ENCODE assay signal across 6 cellular contexts in the genomic region with DNA sequence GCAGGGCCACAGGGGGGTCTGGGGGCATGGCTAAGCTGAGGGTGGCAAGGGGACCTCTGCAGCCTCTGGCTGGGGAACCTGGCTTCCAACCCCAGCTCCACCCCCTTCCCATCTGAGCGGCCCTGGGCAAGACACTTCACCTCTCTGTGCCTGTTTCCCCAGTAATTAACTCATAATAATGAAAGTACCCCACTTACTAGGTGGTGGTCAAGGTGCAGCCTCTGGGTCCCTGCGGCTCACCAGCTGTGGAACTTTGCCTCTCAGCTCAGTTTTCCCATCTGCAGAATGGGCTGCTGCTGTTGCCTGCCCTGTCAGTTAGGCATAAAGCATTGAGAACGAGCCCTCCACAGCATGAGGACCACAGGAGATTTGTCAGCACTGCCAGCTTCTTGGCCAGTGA. TPM values are rescaled to one million over a fixed set of nuclear protein-coding genes. Genes with fewer than 3 reads are reported as not detected.
"Had no signal": no experiment of that assay in that cellular context is flagged by ENCODE, and none has a peak within 500 bp of the region (broad histone marks: within the 10 kb centered on the region; RNA-seq: fewer than 3 reads in every experiment).

No MANE protein-coding gene starts in this region.

RNA-seq across cellular contexts. Expression of a gene that starts 51.8 kb away (rescaled TPM):
- total RNA-seq: GM23248, GM23338, H1, H7, H9, HFFc6 had no signal
